9 cellular contexts compared by ENCODE assay signal in genomic region chr5:98428806-98429205, GRCh38.
DNase-seq lines count a peak whose midpoint lies in the region; ATAC-seq and TF ChIP-seq lines count a peak whose summit lies in the region.
"Had no signal": no experiment of that assay in that cellular context is flagged by ENCODE, and none has a peak within 500 bp of the region (broad histone marks: within the 10 kb centered on the region; RNA-seq: fewer than 3 reads in every experiment).

No MANE protein-coding gene starts in this region.

- H3K9me3 Mint-ChIP-seq in glutamatergic neuron (ENCODE audit: unreplicated experiment) = no peaks in the 10 kb centered on the region
- H3K9me3 Mint-ChIP-seq: type B pancreatic cell had no signal

- H3K27me3 Mint-ChIP-seq in T-helper 17 cell (peaks cover 13% of the 10 kb centered on the region), glutamatergic neuron (ENCODE audit: unreplicated experiment) (no peaks in the 10 kb centered on the region)
- H3K27me3 Mint-ChIP-seq: type B pancreatic cell had no signal

- DNase-seq in amniotic epithelial cell (ENCODE audit: low read depth) = peak; percentile 83
- DNase-seq in myocyte (ENCODE audit: low read depth) = peak; percentile 73
- DNase-seq in T-helper 17 cell = no peak
- DNase-seq in stimulated activated CD4-positive, alpha-beta T cell treated with anti-CD3 and anti-CD28 coated beads, Interleukin-4, amount 100 ng/mL, for 4 hours = no peak
- DNase-seq in activated CD8-positive, alpha-beta memory T cell treated with anti-CD3 and anti-CD28 coated beads, Interleukin-2, amount 50 U/mL, for 4 hours = no peak
- DNase-seq in glutamatergic neuron = no peak

- H3K36me3 Mint-ChIP-seq in T-helper 17 cell (ENCODE audit: low read depth) (no peaks in the 10 kb centered on the region), glutamatergic neuron (ENCODE audit: unreplicated experiment) (no peaks in the 10 kb centered on the region)
- H3K36me3 Mint-ChIP-seq: type B pancreatic cell had no signal

- ATAC-seq in GM18858 (IDR thresholded peaks at IDR 0.05; ENCODE audit: unreplicated experiment) (peak; percentile 83), HG02884 (IDR thresholded peaks at IDR 0.05; ENCODE audit: unreplicated experiment) (peak; percentile 56), T-helper 17 cell (no peak)

- H3K4me3 Mint-ChIP-seq in T-helper 17 cell = no peak overlapping the region
- H3K4me3 Mint-ChIP-seq in glutamatergic neuron (ENCODE audit: unreplicated experiment) = no peak overlapping the region
- H3K4me3 Mint-ChIP-seq: type B pancreatic cell had no signal

- H3K4me1 Mint-ChIP-seq in T-helper 17 cell (peaks cover 2% of the 10 kb centered on the region), glutamatergic neuron (ENCODE audit: low read depth, unreplicated experiment) (peaks cover 3% of the 10 kb centered on the region)

- no peaks in the 10 kb centered on the region for H3K9me3 ChIP-seq in T-helper 17 cell (ENCODE audit: control insufficient read depth, low read length, poor library complexity, severe bottlenecking)

- H3K27ac Mint-ChIP-seq in T-helper 17 cell (no peak overlapping the region), glutamatergic neuron (ENCODE audit: unreplicated experiment) (no peak overlapping the region)
- H3K27ac Mint-ChIP-seq: type B pancreatic cell had no signal

- TF ChIP-seq CTCF in glutamatergic neuron (IDR thresholded peaks at IDR 0.05; ENCODE audit: partially characterized antibody, unreplicated experiment) = no peak

Comparison
In these comparisons a context has a peak if more than half of its experiments do, and no peak if none do; other contexts are left out.
1. DNase-seq: peak in amniotic epithelial cell (single experiment) and myocyte (single experiment); none in T-helper 17 cell (0 of 3), stimulated activated CD4-positive, alpha-beta T cell treated with anti-CD3 and anti-CD28 coated beads, Interleukin-4, amount 100 ng/mL, for 4 hours (0 of 2), activated CD8-positive, alpha-beta memory T cell treated with anti-CD3 and anti-CD28 coated beads, Interleukin-2, amount 50 U/mL, for 4 hours (single experiment) and glutamatergic neuron (single experiment).